Comparison of ENCODE assay signal across 1 cellular context in the genomic region with DNA sequence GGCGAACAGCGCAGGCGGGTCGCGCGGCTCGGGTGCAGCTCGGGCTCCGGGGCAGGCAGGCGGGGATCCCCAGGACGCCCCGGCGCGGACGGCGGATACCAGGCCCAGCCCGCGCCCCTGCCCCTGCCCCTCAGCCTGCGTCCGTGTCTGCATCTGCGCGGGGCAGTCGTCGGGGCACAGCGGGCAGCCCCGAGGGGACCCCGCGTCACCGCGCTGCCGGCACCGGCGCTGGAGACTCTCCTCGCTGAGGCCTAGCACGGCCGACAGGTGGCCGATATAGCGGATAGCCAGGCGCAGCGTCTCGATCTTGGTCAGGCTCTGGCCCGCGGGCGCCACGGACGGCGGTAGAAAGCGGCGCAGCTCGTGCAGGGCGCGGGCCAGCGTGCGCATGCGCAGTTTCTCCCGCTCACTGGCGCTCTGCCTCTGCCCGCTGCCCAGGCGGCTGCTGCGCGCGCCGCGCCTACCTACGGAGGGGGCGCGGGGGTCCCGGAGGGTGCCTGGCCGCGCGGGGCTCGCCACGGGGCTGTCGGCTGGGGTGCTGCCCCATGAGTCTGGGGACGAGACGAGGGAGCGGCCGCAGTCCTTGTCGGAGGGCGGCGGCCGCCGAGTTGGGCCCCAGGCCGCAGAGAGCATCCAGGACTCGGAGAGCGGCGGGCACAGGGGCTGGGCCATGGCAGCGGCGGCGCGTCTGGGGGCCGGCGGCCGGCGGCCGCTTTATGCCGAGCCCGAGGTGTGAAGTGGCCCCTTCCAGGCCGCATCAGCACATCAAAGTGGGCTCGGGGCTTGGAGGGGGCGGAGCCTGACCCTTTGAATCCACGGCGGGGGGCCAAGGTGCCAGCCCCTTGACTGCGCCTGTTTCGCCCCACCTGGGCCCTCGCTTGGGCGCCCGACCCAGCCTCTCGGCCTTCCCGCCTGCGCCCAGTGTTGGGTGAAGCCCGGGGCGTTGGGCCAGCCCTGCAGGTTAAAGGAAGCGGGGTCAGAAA.
TF ChIP-seq lines count a peak whose summit lies in the region.

A gene with protein sequence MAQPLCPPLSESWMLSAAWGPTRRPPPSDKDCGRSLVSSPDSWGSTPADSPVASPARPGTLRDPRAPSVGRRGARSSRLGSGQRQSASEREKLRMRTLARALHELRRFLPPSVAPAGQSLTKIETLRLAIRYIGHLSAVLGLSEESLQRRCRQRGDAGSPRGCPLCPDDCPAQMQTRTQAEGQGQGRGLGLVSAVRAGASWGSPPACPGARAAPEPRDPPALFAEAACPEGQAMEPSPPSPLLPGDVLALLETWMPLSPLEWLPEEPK (minus strand): TSS at position 690 of the 983 bp plus-strand sequence. CDS start 18 bp downstream, at position 672.

TF ChIP-seq in HepG2, 621 proteins besides CTCF, POLR2A, EP300 and RAD21 (continued from another document and continues in another):
- no peak for TF ChIP-seq CSRNP2 (CRISPR knock-in tag; conservative IDR thresholded peaks at IDR 0.05; ENCODE audit: low read depth)
- 0 out of 2 replicates have a peak, but pooled peaks have one; percentile 69 for TF ChIP-seq ZNF564 (CRISPR knock-in tag; IDR thresholded peaks at IDR 0.05)
- TF ChIP-seq JUND (CRISPR knock-in tag; IDR thresholded peaks at IDR 0.05), result no peak
- 0 out of 2 replicates have a peak, but pooled peaks have one; percentile 33 for TF ChIP-seq ZNF501 (CRISPR knock-in tag; IDR thresholded peaks at IDR 0.05)
- TF ChIP-seq ZNF552 (CRISPR knock-in tag; IDR thresholded peaks at IDR 0.05; ENCODE audit: borderline replicate concordance), result no peak
- no peak for TF ChIP-seq MYNN (CRISPR knock-in tag; IDR thresholded peaks at IDR 0.05; ENCODE audit: low read depth)
- TF ChIP-seq, protein P1, sequence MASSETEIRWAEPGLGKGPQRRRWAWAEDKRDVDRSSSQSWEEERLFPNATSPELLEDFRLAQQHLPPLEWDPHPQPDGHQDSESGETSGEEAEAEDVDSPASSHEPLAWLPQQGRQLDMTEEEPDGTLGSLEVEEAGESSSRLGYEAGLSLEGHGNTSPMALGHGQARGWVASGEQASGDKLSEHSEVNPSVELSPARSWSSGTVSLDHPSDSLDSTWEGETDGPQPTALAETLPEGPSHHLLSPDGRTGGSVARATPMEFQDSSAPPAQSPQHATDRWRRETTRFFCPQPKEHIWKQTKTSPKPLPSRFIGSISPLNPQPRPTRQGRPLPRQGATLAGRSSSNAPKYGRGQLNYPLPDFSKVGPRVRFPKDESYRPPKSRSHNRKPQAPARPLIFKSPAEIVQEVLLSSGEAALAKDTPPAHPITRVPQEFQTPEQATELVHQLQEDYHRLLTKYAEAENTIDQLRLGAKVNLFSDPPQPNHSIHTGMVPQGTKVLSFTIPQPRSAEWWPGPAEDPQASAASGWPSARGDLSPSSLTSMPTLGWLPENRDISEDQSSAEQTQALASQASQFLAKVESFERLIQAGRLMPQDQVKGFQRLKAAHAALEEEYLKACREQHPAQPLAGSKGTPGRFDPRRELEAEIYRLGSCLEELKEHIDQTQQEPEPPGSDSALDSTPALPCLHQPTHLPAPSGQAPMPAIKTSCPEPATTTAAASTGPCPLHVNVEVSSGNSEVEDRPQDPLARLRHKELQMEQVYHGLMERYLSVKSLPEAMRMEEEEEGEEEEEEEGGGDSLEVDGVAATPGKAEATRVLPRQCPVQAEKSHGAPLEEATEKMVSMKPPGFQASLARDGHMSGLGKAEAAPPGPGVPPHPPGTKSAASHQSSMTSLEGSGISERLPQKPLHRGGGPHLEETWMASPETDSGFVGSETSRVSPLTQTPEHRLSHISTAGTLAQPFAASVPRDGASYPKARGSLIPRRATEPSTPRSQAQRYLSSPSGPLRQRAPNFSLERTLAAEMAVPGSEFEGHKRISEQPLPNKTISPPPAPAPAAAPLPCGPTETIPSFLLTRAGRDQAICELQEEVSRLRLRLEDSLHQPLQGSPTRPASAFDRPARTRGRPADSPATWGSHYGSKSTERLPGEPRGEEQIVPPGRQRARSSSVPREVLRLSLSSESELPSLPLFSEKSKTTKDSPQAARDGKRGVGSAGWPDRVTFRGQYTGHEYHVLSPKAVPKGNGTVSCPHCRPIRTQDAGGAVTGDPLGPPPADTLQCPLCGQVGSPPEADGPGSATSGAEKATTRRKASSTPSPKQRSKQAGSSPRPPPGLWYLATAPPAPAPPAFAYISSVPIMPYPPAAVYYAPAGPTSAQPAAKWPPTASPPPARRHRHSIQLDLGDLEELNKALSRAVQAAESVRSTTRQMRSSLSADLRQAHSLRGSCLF (CRISPR knock-in tag; IDR thresholded peaks at IDR 0.05; ENCODE audit: borderline replicate concordance), result no peak
- no peak for TF ChIP-seq ZNF776 (CRISPR knock-in tag; IDR thresholded peaks at IDR 0.05)
- peak; percentile 51; the same call in 1 of the 2 replicates for TF ChIP-seq ZHX1 (CRISPR knock-in tag; IDR thresholded peaks at IDR 0.05; ENCODE audit: low read depth)
- TF ChIP-seq HCFC1 (IDR thresholded peaks at IDR 0.05; ENCODE audit: low read depth, low read length), result no peak
- no peak for TF ChIP-seq SRSF1 (optimal IDR thresholded peaks at IDR 0.05; ENCODE audit: low read depth, low read length)
- TF ChIP-seq, protein P2, sequence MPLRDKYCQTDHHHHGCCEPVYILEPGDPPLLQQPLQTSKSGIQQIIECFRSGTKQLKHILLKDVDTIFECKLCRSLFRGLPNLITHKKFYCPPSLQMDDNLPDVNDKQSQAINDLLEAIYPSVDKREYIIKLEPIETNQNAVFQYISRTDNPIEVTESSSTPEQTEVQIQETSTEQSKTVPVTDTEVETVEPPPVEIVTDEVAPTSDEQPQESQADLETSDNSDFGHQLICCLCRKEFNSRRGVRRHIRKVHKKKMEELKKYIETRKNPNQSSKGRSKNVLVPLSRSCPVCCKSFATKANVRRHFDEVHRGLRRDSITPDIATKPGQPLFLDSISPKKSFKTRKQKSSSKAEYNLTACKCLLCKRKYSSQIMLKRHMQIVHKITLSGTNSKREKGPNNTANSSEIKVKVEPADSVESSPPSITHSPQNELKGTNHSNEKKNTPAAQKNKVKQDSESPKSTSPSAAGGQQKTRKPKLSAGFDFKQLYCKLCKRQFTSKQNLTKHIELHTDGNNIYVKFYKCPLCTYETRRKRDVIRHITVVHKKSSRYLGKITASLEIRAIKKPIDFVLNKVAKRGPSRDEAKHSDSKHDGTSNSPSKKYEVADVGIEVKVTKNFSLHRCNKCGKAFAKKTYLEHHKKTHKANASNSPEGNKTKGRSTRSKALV (CRISPR knock-in tag; IDR thresholded peaks at IDR 0.05), result peak; percentile 98
- TF ChIP-seq NR2F1 (CRISPR knock-in tag; IDR thresholded peaks at IDR 0.05), result no peak
- TF ChIP-seq, protein P3, sequence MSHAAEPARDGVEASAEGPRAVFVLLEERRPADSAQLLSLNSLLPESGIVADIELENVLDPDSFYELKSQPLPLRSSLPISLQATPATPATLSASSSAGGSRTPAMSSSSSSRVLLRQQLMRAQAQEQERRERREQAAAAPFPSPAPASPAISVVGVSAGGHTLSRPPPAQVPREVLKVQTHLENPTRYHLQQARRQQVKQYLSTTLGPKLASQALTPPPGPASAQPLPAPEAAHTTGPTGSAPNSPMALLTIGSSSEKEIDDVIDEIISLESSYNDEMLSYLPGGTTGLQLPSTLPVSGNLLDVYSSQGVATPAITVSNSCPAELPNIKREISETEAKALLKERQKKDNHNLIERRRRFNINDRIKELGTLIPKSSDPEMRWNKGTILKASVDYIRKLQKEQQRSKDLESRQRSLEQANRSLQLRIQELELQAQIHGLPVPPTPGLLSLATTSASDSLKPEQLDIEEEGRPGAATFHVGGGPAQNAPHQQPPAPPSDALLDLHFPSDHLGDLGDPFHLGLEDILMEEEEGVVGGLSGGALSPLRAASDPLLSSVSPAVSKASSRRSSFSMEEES (CRISPR knock-in tag; IDR thresholded peaks at IDR 0.05), result peak; percentile 32; the same call in 1 of the 2 replicates
- TF ChIP-seq SIN3B (IDR thresholded peaks at IDR 0.05; ENCODE audit: low read length), result no peak
- no peak for TF ChIP-seq FOXM1 (CRISPR knock-in tag; IDR thresholded peaks at IDR 0.05)
- TF ChIP-seq EEA1 (CRISPR knock-in tag; IDR thresholded peaks at IDR 0.05; ENCODE audit: borderline replicate concordance), result no peak
- TF ChIP-seq ATF2 (CRISPR knock-in tag; IDR thresholded peaks at IDR 0.05), result peak; percentile 46; the same call in 1 of the 2 replicates
- peak; percentile 18 for TF ChIP-seq IKZF4 (CRISPR knock-in tag; IDR thresholded peaks at IDR 0.05; ENCODE audit: borderline replicate concordance, low read depth, not compliant biosample characterization)
- TF ChIP-seq ZNF543 (CRISPR knock-in tag; IDR thresholded peaks at IDR 0.05), result 0 out of 2 replicates have a peak, but pooled peaks have one; percentile 46
- no peak for TF ChIP-seq POLR2AphosphoS5 (IDR thresholded peaks at IDR 0.05; ENCODE audit: low read depth, low read length)
